In the genomic region with DNA sequence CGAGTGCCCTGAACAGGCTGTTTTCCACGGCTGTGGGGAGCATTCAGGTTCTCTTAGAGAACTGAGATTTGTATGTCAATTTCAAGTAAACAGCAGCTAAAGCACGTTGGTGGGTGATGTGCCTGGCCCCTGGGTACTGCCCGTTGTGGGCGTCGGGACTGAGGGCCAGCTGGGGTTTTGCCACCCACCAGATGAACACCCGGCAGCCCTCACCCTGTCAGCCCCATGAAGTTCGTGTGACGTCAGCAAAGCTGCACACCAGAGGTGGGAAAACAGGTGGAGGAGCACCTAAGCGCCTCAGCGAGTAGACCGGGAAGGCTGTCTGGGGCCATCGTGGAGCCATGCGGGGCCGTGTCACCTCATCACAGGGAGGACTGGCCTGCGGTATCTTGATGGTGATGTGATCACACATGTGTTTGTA, we compare ENCODE assay signal across 26 cellular contexts.
"Had no signal": no experiment of that assay in that cellular context is flagged by ENCODE, and none has a peak within 500 bp of the region (broad histone marks: within the 10 kb centered on the region; RNA-seq: fewer than 3 reads in every experiment).

No MANE protein-coding gene starts in this region.

- H3K4me1 ChIP-seq: heart left ventricle, vagina had no signal

- FAIRE-seq: astrocyte had no signal

- DNase-seq: activated CD4-positive, alpha-beta T cell treated with anti-CD3 and anti-CD28 coated beads for 1 hour; activated CD8-positive, alpha-beta T cell treated with anti-CD3 and anti-CD28 coated beads, Interleukin-2, amount 10 ng/mL, durations not matched to agents 7 days and 5 days; activated gamma-delta T cell; activated naive CD8-positive, alpha-beta T cell treated with anti-CD3 and anti-CD28 coated beads, Interleukin-2, amount 10 ng/mL, durations not matched to agents 7 days and 5 days; brain microvascular endothelial cell; caudate nucleus; foreskin fibroblast; hypothalamus; kidney glomerular epithelial cell; mesendoderm; nephron progenitor cell; stimulated activated naive CD8-positive, alpha-beta T cell treated with anti-CD3 and anti-CD28 coated beads, Interleukin-15, Interleukin-2, amounts not matched to agents 100 U/mL and 50 U/mL, for 24 hours; T-helper 2 cell; trophoblast cell had no signal

- H3K4me3 ChIP-seq: heart left ventricle, lung, mucosa of descending colon, smooth muscle cell, thoracic aorta, vagina had no signal

- H3K9me3 ChIP-seq: heart left ventricle, mucosa of descending colon, neutrophil, thoracic aorta, vagina had no signal

- H3K27me3 ChIP-seq: brain microvascular endothelial cell, heart left ventricle, neutrophil, vagina had no signal

- H3K36me3 ChIP-seq: brain microvascular endothelial cell had no signal

- H3K27ac ChIP-seq: brain microvascular endothelial cell, heart left ventricle, neutrophil, thoracic aorta, vagina had no signal

- ATAC-seq: activated CD8-positive, alpha-beta memory T cell treated with anti-CD3 and anti-CD28 coated beads, Interleukin-2, amount 10 ng/mL, durations not matched to agents 7 days and 5 days; activated CD8-positive, alpha-beta T cell treated with anti-CD3 and anti-CD28 coated beads, Interleukin-2, amount 10 ng/mL, durations not matched to agents 7 days and 5 days; esophagus mucosa; heart left ventricle; left lobe of liver; mucosa of descending colon; stimulated activated naive CD8-positive, alpha-beta T cell treated with anti-CD3 and anti-CD28 coated beads, Interleukin-15, Interleukin-2, amounts not matched to agents 100 U/mL and 50 U/mL, for 24 hours; WTC11 had no signal

- H3K4me2 ChIP-seq: smooth muscle cell had no signal
